Comparison of ENCODE assay signal across 20 cellular contexts in genomic region chr2:3580449-3580848, GRCh38. TPM values are rescaled to one million over a fixed set of nuclear protein-coding genes. Genes with fewer than 3 reads are reported as not detected.
"Had no signal": no experiment of that assay in that cellular context is flagged by ENCODE, and none has a peak within 500 bp of the region (broad histone marks: within the 10 kb centered on the region; RNA-seq: fewer than 3 reads in every experiment).

No MANE protein-coding gene starts in this region.

- H3K9me3 Mint-ChIP-seq: activated naive CD8-positive, alpha-beta T cell treated with anti-CD3 and anti-CD28 coated beads, Interleukin-2, amount 10 ng/mL, durations not matched to agents 7 days and 5 days; brain; mesothelial cell of epicardium had no signal

- ATAC-seq: activated CD4-positive, CD25-positive, alpha-beta regulatory T cell treated with anti-CD3 and anti-CD28 coated beads, Interleukin-2, amount 50 U/mL, for 24 hours; foreskin keratinocyte; psoas muscle; right cardiac atrium; Right ventricle myocardium inferior had no signal

- H3K27me3 ChIP-seq: colonic mucosa, foreskin keratinocyte, stomach had no signal

- H3K4me3 Mint-ChIP-seq: activated naive CD8-positive, alpha-beta T cell treated with anti-CD3 and anti-CD28 coated beads, Interleukin-2, amount 10 ng/mL, durations not matched to agents 7 days and 5 days; brain; mesothelial cell of epicardium had no signal

- H3K27ac ChIP-seq: colonic mucosa, foreskin keratinocyte, psoas muscle, skin epidermis, stomach had no signal

- FAIRE-seq: keratinocyte had no signal

- H3K9me3 ChIP-seq: colonic mucosa, psoas muscle, stomach had no signal

- DNase-seq: activated CD4-positive, alpha-beta T cell treated with anti-CD3 and anti-CD28 coated beads, Interleukin-2, amount 50 U/mL, for 1 hour; activated gamma-delta T cell; activated naive CD8-positive, alpha-beta T cell treated with anti-CD3 and anti-CD28 coated beads, Interleukin-2, amount 10 ng/mL, durations not matched to agents 7 days and 5 days; caudate nucleus; colonic mucosa; foreskin keratinocyte; hypothalamus; psoas muscle; right cardiac atrium; stomach; T-helper 9 cell; trophoblast cell had no signal

- H3K27ac Mint-ChIP-seq: activated naive CD8-positive, alpha-beta T cell treated with anti-CD3 and anti-CD28 coated beads, Interleukin-2, amount 10 ng/mL, durations not matched to agents 7 days and 5 days; mesothelial cell of epicardium had no signal

- H3K27me3 Mint-ChIP-seq: activated naive CD8-positive, alpha-beta T cell treated with anti-CD3 and anti-CD28 coated beads, Interleukin-2, amount 10 ng/mL, durations not matched to agents 7 days and 5 days had no signal

- H3K4me3 ChIP-seq: colonic mucosa, lung, psoas muscle, skin epidermis, stomach had no signal

RNA-seq across cellular contexts. Expression of gene COLEC11, which starts 14.5 kb away (rescaled TPM):
- total RNA-seq: foreskin keratinocyte, SK-MEL-5 had no signal
- polyA plus RNA-seq: foreskin keratinocyte, keratinocyte had no signal
